In the genomic region with DNA sequence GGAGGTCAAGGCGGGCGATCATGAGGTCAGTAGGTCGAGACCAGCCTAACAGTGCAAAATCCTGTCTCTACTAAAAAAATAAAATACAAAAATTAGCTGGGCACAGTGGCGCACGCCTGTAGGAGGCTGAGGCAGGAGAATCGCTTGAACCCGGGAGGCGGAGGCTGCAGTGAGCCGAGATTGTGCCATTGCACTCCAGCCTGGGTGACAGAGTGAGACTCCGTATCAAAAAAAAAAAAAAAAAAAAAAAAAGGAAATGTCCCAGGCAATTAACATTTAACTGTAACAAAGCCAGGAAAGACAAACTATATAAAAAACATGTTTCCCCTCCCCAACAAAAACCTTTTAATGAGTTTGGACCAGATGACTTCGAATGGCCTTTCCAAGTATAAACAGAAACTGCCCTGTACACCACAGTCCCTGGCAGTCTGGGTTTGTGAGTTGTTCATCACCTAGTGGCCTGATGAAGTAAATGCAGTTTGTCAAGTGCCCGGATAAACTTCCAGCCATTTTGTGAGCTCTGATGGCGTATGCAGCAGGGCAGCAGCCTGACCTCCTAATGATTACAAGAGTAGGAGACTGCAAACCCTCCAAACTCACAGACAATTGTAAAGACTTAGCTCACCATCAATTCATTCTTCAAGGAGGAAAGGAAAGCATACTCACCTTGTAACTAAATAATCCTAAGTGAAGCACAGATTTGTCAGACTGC, we compare ENCODE assay signal across 8 cellular contexts. TPM values are rescaled to one million over a fixed set of nuclear protein-coding genes. Genes with fewer than 3 reads are reported as not detected.
DNase-seq lines count a peak whose midpoint lies in the region; ATAC-seq and TF ChIP-seq lines count a peak whose summit lies in the region.

No MANE protein-coding gene starts in this region.

- no peaks in the 10 kb centered on the region for H3K27me3 Mint-ChIP-seq in CD4-positive, alpha-beta memory T cell
- no peaks in the 10 kb centered on the region for H3K27me3 Mint-ChIP-seq in activated CD4-positive, alpha-beta T cell treated with anti-CD3 and anti-CD28 coated beads, Interleukin-2, amount 10 ng/mL, durations not matched to agents 24 days and 14 days

- peak overlapping the region; percentile 82 for H3K27ac ChIP-seq in CD4-positive, alpha-beta memory T cell (ENCODE audit: low read depth, low read length)
- H3K27ac ChIP-seq in HL-60 (replicated peaks), result peak overlapping the region; percentile 21
- peak overlapping the region; percentile 77 for H3K27ac ChIP-seq in lower lobe of right lung

- H3K36me3 ChIP-seq in CD4-positive, alpha-beta memory T cell (ENCODE audit: insufficient read depth, low read length), result peaks cover 1% of the 10 kb centered on the region
- H3K36me3 ChIP-seq in lower lobe of right lung, result peaks cover 36% of the 10 kb centered on the region

- H3K27me3 ChIP-seq in CD4-positive, alpha-beta memory T cell (ENCODE audit: insufficient read depth, low read length), result no peaks in the 10 kb centered on the region
- H3K27me3 ChIP-seq in HL-60 (ENCODE audit: insufficient read depth, poor library complexity, severe bottlenecking), result no peaks in the 10 kb centered on the region
- no peaks in the 10 kb centered on the region for H3K27me3 ChIP-seq in lower lobe of right lung (ENCODE audit: low read depth)

- intact Hi-C loops in CD4-positive, alpha-beta memory T cell (cut with micrococcal nuclease), result loop anchor here (1.0 to 2.0 kb wide), 3 partner anchors 15 to 156 kb away; a partner anchor contains a TSS
- intact Hi-C loops in activated CD4-positive, alpha-beta T cell treated with anti-CD3 and anti-CD28 coated beads, Interleukin-2, amount 10 ng/mL, durations not matched to agents 24 days and 14 days (cut with micrococcal nuclease), result no loop called here
- intact Hi-C loops in lower lobe of right lung (cut with DNase I), result no loop called here

- H3K4me1 Mint-ChIP-seq in CD4-positive, alpha-beta memory T cell, result peaks cover 36 to 55% (median 46%) of the 10 kb centered on the region in 4 donors
- H3K4me1 Mint-ChIP-seq in activated CD4-positive, alpha-beta T cell treated with anti-CD3 and anti-CD28 coated beads, Interleukin-2, amount 10 ng/mL, durations not matched to agents 24 days and 14 days, result peaks cover 43% of the 10 kb centered on the region
- peaks cover 40% of the 10 kb centered on the region for H3K4me1 Mint-ChIP-seq in stimulated activated effector memory CD8-positive, alpha-beta T cell treated with anti-CD3 and anti-CD28 coated beads, Interleukin-12 subunit alpha, Interleukin-12 subunit beta, amount 100 ng/mL, for 72 hours

- H3K4me3 Mint-ChIP-seq in CD4-positive, alpha-beta memory T cell, result peak overlapping the region; percentile 67 to 91 (median 80)
- peak overlapping the region; percentile 64 for H3K4me3 Mint-ChIP-seq in activated CD4-positive, alpha-beta T cell treated with anti-CD3 and anti-CD28 coated beads, Interleukin-2, amount 10 ng/mL, durations not matched to agents 24 days and 14 days
- H3K4me3 Mint-ChIP-seq in stimulated activated effector memory CD8-positive, alpha-beta T cell treated with anti-CD3 and anti-CD28 coated beads, Interleukin-12 subunit alpha, Interleukin-12 subunit beta, amount 100 ng/mL, for 72 hours, result peak overlapping the region; percentile 34

- peak overlapping the region; percentile 81 to 99 (median 98) for H3K27ac Mint-ChIP-seq in CD4-positive, alpha-beta memory T cell
- peak overlapping the region; percentile 91 for H3K27ac Mint-ChIP-seq in activated CD4-positive, alpha-beta T cell treated with anti-CD3 and anti-CD28 coated beads, Interleukin-2, amount 10 ng/mL, durations not matched to agents 24 days and 14 days
- peak overlapping the region; percentile 85 for H3K27ac Mint-ChIP-seq in stimulated activated effector memory CD8-positive, alpha-beta T cell treated with anti-CD3 and anti-CD28 coated beads, Interleukin-12 subunit alpha, Interleukin-12 subunit beta, amount 100 ng/mL, for 72 hours

- no peaks in the 10 kb centered on the region for H3K9me3 Mint-ChIP-seq in CD4-positive, alpha-beta memory T cell
- H3K9me3 Mint-ChIP-seq in activated CD4-positive, alpha-beta T cell treated with anti-CD3 and anti-CD28 coated beads, Interleukin-2, amount 10 ng/mL, durations not matched to agents 24 days and 14 days, result no peaks in the 10 kb centered on the region
- H3K9me3 Mint-ChIP-seq in stimulated activated effector memory CD8-positive, alpha-beta T cell treated with anti-CD3 and anti-CD28 coated beads, Interleukin-12 subunit alpha, Interleukin-12 subunit beta, amount 100 ng/mL, for 72 hours, result no peaks in the 10 kb centered on the region

- H3K4me1 ChIP-seq in CD4-positive, alpha-beta memory T cell (ENCODE audit: insufficient read depth, low read length), result peaks cover 39% of the 10 kb centered on the region
- H3K4me1 ChIP-seq in lower lobe of right lung, result peaks cover 31% of the 10 kb centered on the region

- H3K36me3 Mint-ChIP-seq in CD4-positive, alpha-beta memory T cell, result peaks cover 25 to 38% of the 10 kb centered on the region in 2 donors
- H3K36me3 Mint-ChIP-seq in activated CD4-positive, alpha-beta T cell treated with anti-CD3 and anti-CD28 coated beads, Interleukin-2, amount 10 ng/mL, durations not matched to agents 24 days and 14 days (ENCODE audit: low read depth), result peaks cover 37% of the 10 kb centered on the region
- peaks cover 88% of the 10 kb centered on the region for H3K36me3 Mint-ChIP-seq in stimulated activated effector memory CD8-positive, alpha-beta T cell treated with anti-CD3 and anti-CD28 coated beads, Interleukin-12 subunit alpha, Interleukin-12 subunit beta, amount 100 ng/mL, for 72 hours

- TF ChIP-seq CTCF in HL-60 (IDR thresholded peaks at IDR 0.05; ENCODE audit: insufficient read depth, low read length), result peak; percentile 95
- TF ChIP-seq CTCF in lower lobe of right lung (IDR thresholded peaks at IDR 0.05), result peak; percentile 82

- CTCF ChIA-PET in CD4-positive, alpha-beta memory T cell (lab: Charles Lee; ENCODE audit: partially characterized antibody), result interaction anchor here (0.6 to 5.8 kb wide), 35 partner anchors 11 to 500 kb away, joined by 3 to 109 read pairs (median 4); a partner anchor contains a TSS

- peak overlapping the region in 1 of 2 donors; percentile 1 for H3K4me3 ChIP-seq in CD4-positive, alpha-beta memory T cell (ENCODE audit: low read length in 2 of 2)
- no peak overlapping the region for H3K4me3 ChIP-seq in HL-60 (replicated peaks; ENCODE audit: insufficient read depth, low read length)
- peak overlapping the region; percentile 14 for H3K4me3 ChIP-seq in lower lobe of right lung

- DNase-seq in CD4-positive, alpha-beta memory T cell, result peak; percentile 75 to 81 (median 79)
- peak in 1 of 2 experiments; percentile 85 for DNase-seq in HL-60 (ENCODE audit: low read depth in 1 of 2, low spot score in 1 of 2)
- DNase-seq in NCI-H526 treated with DMSO at 0.1 percent for 48 hours (lab: John Stamatoyannopoulos, UW), result peak; percentile 60
- peak; percentile 90 for DNase-seq in activated CD4-positive, alpha-beta T cell treated with anti-CD3 and anti-CD28 coated beads, Interleukin-2, amount 10 ng/mL, durations not matched to agents 24 days and 14 days
- peak; percentile 44 for DNase-seq in effector CD4-positive, alpha-beta T cell
- DNase-seq in lower lobe of right lung, result peak; percentile 52
- peak in 1 of 2 donors; percentile 69 for DNase-seq in stimulated activated effector memory CD8-positive, alpha-beta T cell treated with anti-CD3 and anti-CD28 coated beads, Interleukin-12 subunit alpha, Interleukin-12 subunit beta, amount 100 ng/mL, for 72 hours (ENCODE audit: low spot score in 2 of 2)

- POLR2A ChIA-PET in CD4-positive, alpha-beta memory T cell (lab: Charles Lee; ENCODE audit: partially characterized antibody), result interaction anchor here (0.6 to 29.5 kb wide), 15 partner anchors 9 to 231 kb away, joined by 3 to 2231 read pairs (median 7); a partner anchor contains a TSS

- H3K9me3 ChIP-seq in CD4-positive, alpha-beta memory T cell (ENCODE audit: control insufficient read depth in 1 of 2, low read length in 2 of 2), result no peaks in the 10 kb centered on the region
- H3K9me3 ChIP-seq in lower lobe of right lung, result no peaks in the 10 kb centered on the region

- peak; percentile 63 for ATAC-seq in GM19438 (IDR thresholded peaks at IDR 0.05; ENCODE audit: low read depth, unreplicated experiment)
- ATAC-seq in lower lobe of right lung, result peak; percentile 92 to 94
- peak; percentile 74 for ATAC-seq in stimulated activated effector memory CD8-positive, alpha-beta T cell treated with anti-CD3 and anti-CD28 coated beads, Interleukin-12 subunit alpha, Interleukin-12 subunit beta, amount 100 ng/mL, for 72 hours

RNA-seq across cellular contexts. Expression of a gene that starts 16.6 kb away (rescaled TPM):
- total RNA-seq in CD4-positive, alpha-beta memory T cell, result 100 to 1,000 TPM; 372 to 383 TPM
- polyA plus RNA-seq in CD4-positive, alpha-beta memory T cell, result 100 to 1,000 TPM; 116 to 153 TPM
- 443 and 447 TPM in 2 replicates for total RNA-seq in activated CD4-positive, alpha-beta T cell treated with anti-CD3 and anti-CD28 coated beads, Interleukin-2, amount 10 ng/mL, durations not matched to agents 24 days and 14 days
- 308 TPM for total RNA-seq in lower lobe of right lung

Comparison
In these comparisons a context has a peak if more than half of its experiments do, and no peak if none do; other contexts are left out.
1. H3K27ac ChIP-seq: peak in every context shown above with its lines; median percentile 82 in CD4-positive, alpha-beta memory T cell; 77 in lower lobe of right lung; 21 in HL-60.